Comparison of ENCODE assay signal across 11 cellular contexts in the genomic region with DNA sequence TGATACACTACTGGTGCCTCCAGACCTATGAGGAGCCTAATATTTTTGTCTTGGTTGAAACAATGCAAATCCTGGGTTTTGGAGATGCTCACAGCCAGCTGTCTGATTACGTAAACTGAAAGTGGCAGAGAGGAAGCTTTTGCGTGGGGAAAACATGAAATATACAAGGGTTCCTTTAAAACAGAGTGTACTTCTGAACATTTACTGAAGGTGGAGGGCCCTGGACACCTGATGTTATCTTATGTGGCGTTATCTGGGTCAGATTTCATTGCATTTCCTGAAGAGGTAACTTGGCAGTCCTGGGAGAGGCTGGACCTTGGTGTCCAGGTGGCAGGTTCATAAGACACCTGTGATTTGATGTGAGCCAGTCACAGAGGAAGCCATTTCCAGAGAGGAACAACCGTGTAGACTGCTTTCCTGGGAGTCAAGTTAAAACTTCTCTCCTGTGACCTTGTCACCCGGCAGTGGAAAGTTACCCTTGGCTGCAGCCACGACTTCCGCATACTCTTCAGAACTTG.
DNase-seq lines count a peak whose midpoint lies in the region; ATAC-seq, FAIRE-seq and TF ChIP-seq lines count a peak whose summit lies in the region.
"Had no signal": no experiment of that assay in that cellular context is flagged by ENCODE, and none has a peak within 500 bp of the region (broad histone marks: within the 10 kb centered on the region; RNA-seq: fewer than 3 reads in every experiment).

No MANE protein-coding gene starts in this region.

- CTCF ChIA-PET in GM12878 (lab: Yijun Ruan, JAX) = interaction anchor here (1.1 to 5.3 kb wide), 6 partner anchors 9 to 173 kb away, joined by 3 to 34 read pairs (median 4); a partner anchor contains a TSS
- CTCF ChIA-PET in T-cell (lab: Charles Lee) = no interaction called here

- H4K20me1 ChIP-seq in GM12878 (ENCODE audit: control insufficient read depth, insufficient read depth) = no peaks in the 10 kb centered on the region

- no peaks in the 10 kb centered on the region for H3K9me3 Mint-ChIP-seq in activated T-helper 2 cell treated with anti-CD3 and anti-CD28 coated beads, Interferon-gamma antibody, Interleukin-2, Interleukin-4, amounts not matched to agents 10 μg/mL and 5 μg/mL and 100 μg/mL, durations not matched to agents 14 hours and 24 hours and 36 hours
- no peaks in the 10 kb centered on the region for H3K9me3 Mint-ChIP-seq in T-cell

- no peak overlapping the region for H2AFZ ChIP-seq in GM12878 (ENCODE audit: control insufficient read depth, low read depth, low read length)

- H3K36me3 Mint-ChIP-seq in activated T-helper 2 cell treated with anti-CD3 and anti-CD28 coated beads, Interferon-gamma antibody, Interleukin-2, Interleukin-4, amounts not matched to agents 10 μg/mL and 5 μg/mL and 100 μg/mL, durations not matched to agents 14 hours and 24 hours and 36 hours (ENCODE audit: low read depth) = no peaks in the 10 kb centered on the region
- no peaks in the 10 kb centered on the region for H3K36me3 Mint-ChIP-seq in T-cell

- no peaks in the 10 kb centered on the region for H3K79me2 ChIP-seq in GM12878 (ENCODE audit: control insufficient read depth, insufficient read depth, low read length)

- RAD21 ChIA-PET in GM12878 (lab: Charles Lee; ENCODE audit: unreplicated experiment) = interaction anchor here (0.9 to 1.1 kb wide), 2 partner anchors 13 to 27 kb away, joined by 3 to 4 read pairs; no protein-coding TSS in a partner anchor

- H3K4me3 ChIP-seq in GM12878 = no peak overlapping the region

- DNase-seq in DMS53 (lab: John Stamatoyannopoulos, UW) (peak; percentile 67), GM12878 (ENCODE audit: low read depth, low spot score) (peak; percentile 24), T-cell (no peak)
- DNase-seq in activated T-helper 2 cell treated with anti-CD3 and anti-CD28 coated beads, Interferon-gamma antibody, Interleukin-2, Interleukin-4, amounts not matched to agents 10 μg/mL and 5 μg/mL and 100 μg/mL, durations not matched to agents 14 hours and 24 hours and 36 hours (ENCODE audit: low spot score) = no peak
- DNase-seq in activated CD4-positive, alpha-beta T cell treated with anti-CD3 and anti-CD28 coated beads for 1 hour = no peak
- DNase-seq: BE2C, NCI-H774 had no signal

- intact Hi-C loops in GM12878 (cut with micrococcal nuclease; ENCODE audit: unreplicated experiment) = no loop called here
- intact Hi-C loops in activated T-helper 2 cell treated with anti-CD3 and anti-CD28 coated beads, Interferon-gamma antibody, Interleukin-2, Interleukin-4, amounts not matched to agents 10 μg/mL and 5 μg/mL and 100 μg/mL, durations not matched to agents 14 hours and 24 hours and 36 hours (cut with micrococcal nuclease) = no loop called here

- no peak for TF ChIP-seq POLR2A in GM12878 (IDR thresholded peaks at IDR 0.05; ENCODE audit: low read depth, low read length)

- no peak overlapping the region for H3K4me3 Mint-ChIP-seq in activated T-helper 2 cell treated with anti-CD3 and anti-CD28 coated beads, Interferon-gamma antibody, Interleukin-2, Interleukin-4, amounts not matched to agents 10 μg/mL and 5 μg/mL and 100 μg/mL, durations not matched to agents 14 hours and 24 hours and 36 hours (ENCODE audit: low read depth)
- no peak overlapping the region for H3K4me3 Mint-ChIP-seq in T-cell

- POLR2A ChIA-PET in GM12878 (lab: Charles Lee) (interaction anchor here (0.6 kb wide), 2 partner anchors 15 to 148 kb away, joined by 3 to 8 read pairs; no protein-coding TSS in a partner anchor), T-cell (lab: Charles Lee) (no interaction called here)

- peak; percentile 61 for ATAC-seq in GM19467 (IDR thresholded peaks at IDR 0.05; ENCODE audit: unreplicated experiment)
- peak; percentile 67 for ATAC-seq in HG03378 (IDR thresholded peaks at IDR 0.05; ENCODE audit: unreplicated experiment)
- ATAC-seq in GM12878 = peak; percentile 82
- no peak for ATAC-seq in GM18861 (IDR thresholded peaks at IDR 0.05; ENCODE audit: unreplicated experiment)
- ATAC-seq in T-cell (replicated peaks in 1 of 4) = no peak

- no peak overlapping the region for H3K27ac Mint-ChIP-seq in activated T-helper 2 cell treated with anti-CD3 and anti-CD28 coated beads, Interferon-gamma antibody, Interleukin-2, Interleukin-4, amounts not matched to agents 10 μg/mL and 5 μg/mL and 100 μg/mL, durations not matched to agents 14 hours and 24 hours and 36 hours
- H3K27ac Mint-ChIP-seq in T-cell = no peak overlapping the region

- H3K27ac ChIP-seq in GM12878 (ENCODE audit: control insufficient read depth, insufficient read depth) = no peak overlapping the region

- 28% methylated on average over 7 of the region's 7 CpGs for WGBS in GM12878 (ENCODE audit: insufficient coverage, insufficient replicate concordance, low lambda C conversion rate, missing lambda C conversion rate)

- in situ Hi-C loops in GM12878 (cut with MboI) = no loop called here

- H3K4me2 ChIP-seq in GM12878 (ENCODE audit: control insufficient read depth, insufficient read depth) = peak overlapping the region; percentile 56

- SMC1A ChIA-PET in GM12878 (lab: Charles Lee; ENCODE audit: uncharacterized antibody, unreplicated experiment) = interaction anchor here (0.6 to 3.0 kb wide), 5 partner anchors 9 to 97 kb away, joined by 3 to 13 read pairs (median 6); no protein-coding TSS in a partner anchor

- TF ChIP-seq RAD21 in GM12878 (IDR thresholded peaks at IDR 0.05; ENCODE audit: insufficient read depth, low read depth, low read length) = no peak

- no peak for TF ChIP-seq EP300 in GM12878 (IDR thresholded peaks at IDR 0.05; ENCODE audit: borderline replicate concordance in 1 of 2, control insufficient read depth in 1 of 2, low read depth in 2 of 2, low read length in 2 of 2)

- no peak for TF ChIP-seq CTCF in GM12878 (IDR thresholded peaks at IDR 0.05 in 2 of 3, conservative IDR thresholded peaks at IDR 0.05 in 1 of 3; ENCODE audit: control insufficient read depth in 2 of 3, extremely low read depth in 1 of 3, insufficient read depth in 1 of 3, low read depth in 3 of 3, low read length in 3 of 3)

- no peak overlapping the region for H3K9ac ChIP-seq in GM12878 (ENCODE audit: control insufficient read depth, insufficient read depth, low read length)

- no peaks in the 10 kb centered on the region for H3K27me3 Mint-ChIP-seq in activated T-helper 2 cell treated with anti-CD3 and anti-CD28 coated beads, Interferon-gamma antibody, Interleukin-2, Interleukin-4, amounts not matched to agents 10 μg/mL and 5 μg/mL and 100 μg/mL, durations not matched to agents 14 hours and 24 hours and 36 hours (ENCODE audit: low read depth)
- H3K27me3 Mint-ChIP-seq in T-cell = peaks cover 6 to 11% of the 10 kb centered on the region in 2 donors

- no TSS peak for BruUV-seq in GM12878 (replicated peaks; lab: Mats Ljungman, UMichigan)

- no peaks in the 10 kb centered on the region for H3K9me3 ChIP-seq in GM12878 (replicated peaks; ENCODE audit: control insufficient read depth, insufficient read depth, low read length)
- H3K9me3 ChIP-seq: BE2C had no signal

- no peaks in the 10 kb centered on the region for H3K27me3 ChIP-seq in GM12878 (replicated peaks in 1 of 2; ENCODE audit: control insufficient read depth in 2 of 2, insufficient read depth in 2 of 2, low read length in 1 of 2)
- H3K27me3 ChIP-seq: BE2C had no signal

- H3K4me1 Mint-ChIP-seq in activated T-helper 2 cell treated with anti-CD3 and anti-CD28 coated beads, Interferon-gamma antibody, Interleukin-2, Interleukin-4, amounts not matched to agents 10 μg/mL and 5 μg/mL and 100 μg/mL, durations not matched to agents 14 hours and 24 hours and 36 hours (ENCODE audit: low read depth) = no peaks in the 10 kb centered on the region
- H3K4me1 Mint-ChIP-seq in T-cell = no peaks in the 10 kb centered on the region

- 0 out of 2 replicates have a peak, but pooled peaks cover 3% of the 10 kb centered on the region for H3K4me1 ChIP-seq in GM12878 (ENCODE audit: control insufficient read depth, insufficient read depth, low read length)
- H3K4me1 ChIP-seq: BE2C had no signal

- no peak for FAIRE-seq in GM12878 (lab: Jason Lieb, UNC)
- FAIRE-seq: TTC549 had no signal

- no peaks in the 10 kb centered on the region for H3K36me3 ChIP-seq in GM12878 (ENCODE audit: control insufficient read depth in 2 of 2, insufficient read depth in 2 of 2, low read length in 1 of 2)
- H3K36me3 ChIP-seq: BE2C had no signal

TF ChIP-seq in GM12878, 131 proteins besides CTCF, POLR2A, EP300 and RAD21:
- TF ChIP-seq PAX8 (IDR thresholded peaks at IDR 0.05) (no peak), ZNF622 (IDR thresholded peaks at IDR 0.05) (no peak), MYC (IDR thresholded peaks at IDR 0.05; ENCODE audit: insufficient read depth, insufficient read length, insufficient replicate concordance, low read length, severe bottlenecking) (no peak), JUNB (IDR thresholded peaks at IDR 0.05) (peak; percentile 62), SPI1 (IDR thresholded peaks at IDR 0.05; ENCODE audit: borderline replicate concordance, insufficient read depth, low read depth, low read length) (peak; percentile 46; the same call in 1 of the 2 replicates), TCF12 (IDR thresholded peaks at IDR 0.05; ENCODE audit: low read depth, low read length) (0 out of 2 replicates have a peak, but pooled peaks have one; percentile 32), TBL1XR1 (IDR thresholded peaks at IDR 0.05; ENCODE audit: low read depth, low read length) (no peak), DPF2 (IDR thresholded peaks at IDR 0.05) (no peak), BHLHE40 (IDR thresholded peaks at IDR 0.05; ENCODE audit: borderline replicate concordance in 1 of 2, low read depth in 2 of 2, low read length in 1 of 2) (no peak), IKZF1 (conservative IDR thresholded peaks at IDR 0.05) (0 out of 2 replicates have a peak, but pooled peaks have one; percentile 16), SMARCA5 (IDR thresholded peaks at IDR 0.05) (no peak)
- TF ChIP-seq, protein P1, sequence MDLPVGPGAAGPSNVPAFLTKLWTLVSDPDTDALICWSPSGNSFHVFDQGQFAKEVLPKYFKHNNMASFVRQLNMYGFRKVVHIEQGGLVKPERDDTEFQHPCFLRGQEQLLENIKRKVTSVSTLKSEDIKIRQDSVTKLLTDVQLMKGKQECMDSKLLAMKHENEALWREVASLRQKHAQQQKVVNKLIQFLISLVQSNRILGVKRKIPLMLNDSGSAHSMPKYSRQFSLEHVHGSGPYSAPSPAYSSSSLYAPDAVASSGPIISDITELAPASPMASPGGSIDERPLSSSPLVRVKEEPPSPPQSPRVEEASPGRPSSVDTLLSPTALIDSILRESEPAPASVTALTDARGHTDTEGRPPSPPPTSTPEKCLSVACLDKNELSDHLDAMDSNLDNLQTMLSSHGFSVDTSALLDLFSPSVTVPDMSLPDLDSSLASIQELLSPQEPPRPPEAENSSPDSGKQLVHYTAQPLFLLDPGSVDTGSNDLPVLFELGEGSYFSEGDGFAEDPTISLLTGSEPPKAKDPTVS (IDR thresholded peaks at IDR 0.05; ENCODE audit: low read depth, low read length) = no peak
TF ChIP-seq in GM12878: peak in this region for 4.

Comparison
In these comparisons a context has a peak if more than half of its experiments do, and no peak if none do; other contexts are left out.
1. DNase-seq: peak in DMS53 (single experiment) and GM12878 (single experiment); none in activated T-helper 2 cell treated with anti-CD3 and anti-CD28 coated beads, Interferon-gamma antibody, Interleukin-2, Interleukin-4, amounts not matched to agents 10 μg/mL and 5 μg/mL and 100 μg/mL, durations not matched to agents 14 hours and 24 hours and 36 hours (single experiment), activated CD4-positive, alpha-beta T cell treated with anti-CD3 and anti-CD28 coated beads for 1 hour (single experiment) and T-cell (0 of 34).
2. ATAC-seq: peak in GM19467 (single experiment), HG03378 (single experiment) and GM12878 (single experiment); none in GM18861 (single experiment) and T-cell (0 of 4).